ENCODE assay signal across 2 cellular contexts in genomic region chr2:215419769-215420470, GRCh38.
TF ChIP-seq lines count a peak whose summit lies in the region.

No MANE protein-coding gene starts in this region.

TF ChIP-seq in K562, 482 proteins besides CTCF, POLR2A, EP300 and RAD21:
- no peak for TF ChIP-seq TBP (optimal IDR thresholded peaks at IDR 0.05; ENCODE audit: low read depth, low read length)
- peak; percentile 18 for TF ChIP-seq MEIS2 (IDR thresholded peaks at IDR 0.05; ENCODE audit: partially characterized antibody)
- TF ChIP-seq ZNF707 (CRISPR knock-in tag; conservative IDR thresholded peaks at IDR 0.05): no peak
- TF ChIP-seq ZNF23 (CRISPR knock-in tag; IDR thresholded peaks at IDR 0.05): no peak
- TF ChIP-seq CHD4 (IDR thresholded peaks at IDR 0.05; ENCODE audit: insufficient read depth, insufficient replicate concordance, low read depth, low read length, poor library complexity, severe bottlenecking): no peak
- TF ChIP-seq, protein P1, sequence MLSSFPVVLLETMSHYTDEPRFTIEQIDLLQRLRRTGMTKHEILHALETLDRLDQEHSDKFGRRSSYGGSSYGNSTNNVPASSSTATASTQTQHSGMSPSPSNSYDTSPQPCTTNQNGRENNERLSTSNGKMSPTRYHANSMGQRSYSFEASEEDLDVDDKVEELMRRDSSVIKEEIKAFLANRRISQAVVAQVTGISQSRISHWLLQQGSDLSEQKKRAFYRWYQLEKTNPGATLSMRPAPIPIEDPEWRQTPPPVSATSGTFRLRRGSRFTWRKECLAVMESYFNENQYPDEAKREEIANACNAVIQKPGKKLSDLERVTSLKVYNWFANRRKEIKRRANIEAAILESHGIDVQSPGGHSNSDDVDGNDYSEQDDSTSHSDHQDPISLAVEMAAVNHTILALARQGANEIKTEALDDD (IDR thresholded peaks at IDR 0.05): peak; percentile 73

TF ChIP-seq in HepG2, 621 proteins besides CTCF, POLR2A, EP300 and RAD21 (continues in another document):
- TF ChIP-seq ZNF777 (CRISPR knock-in tag; IDR thresholded peaks at IDR 0.05) (0 out of 2 replicates have a peak, but pooled peaks have one; percentile 30), ZFY (CRISPR knock-in tag; IDR thresholded peaks at IDR 0.05) (peak; percentile 20; the same call in 1 of the 2 replicates), SMARCE1 (IDR thresholded peaks at IDR 0.05; ENCODE audit: borderline replicate concordance) (no peak), RAD51 (IDR thresholded peaks at IDR 0.05; ENCODE audit: borderline replicate concordance) (no peak), HOXD1 (CRISPR knock-in tag; IDR thresholded peaks at IDR 0.05) (peak; percentile 100), SAP130 (CRISPR knock-in tag; IDR thresholded peaks at IDR 0.05; ENCODE audit: low read depth) (peak; percentile 69), ARID3A (IDR thresholded peaks at IDR 0.05; ENCODE audit: low read depth, low read length) (no peak), LCORL (IDR thresholded peaks at IDR 0.05) (no peak), LCORL (CRISPR knock-in tag; IDR thresholded peaks at IDR 0.05) (peak; percentile 73; the same call in 1 of the 2 replicates), HNRNPL (IDR thresholded peaks at IDR 0.05; ENCODE audit: low read depth, low read length) (no peak), ZNF20 (CRISPR knock-in tag; IDR thresholded peaks at IDR 0.05) (no peak), ZBTB20 (CRISPR knock-in tag; IDR thresholded peaks at IDR 0.05; ENCODE audit: borderline replicate concordance, low read depth) (peak; percentile 21; the same call in 1 of the 2 replicates), KAT7 (CRISPR knock-in tag; IDR thresholded peaks at IDR 0.05; ENCODE audit: borderline replicate concordance) (0 out of 2 replicates have a peak, but pooled peaks have one; percentile 9), ZNF17 (CRISPR knock-in tag; IDR thresholded peaks at IDR 0.05) (0 out of 2 replicates have a peak, but pooled peaks have one; percentile 57), ZNF543 (CRISPR knock-in tag; IDR thresholded peaks at IDR 0.05) (no peak), ZNF12 (CRISPR knock-in tag; IDR thresholded peaks at IDR 0.05) (no peak), RCOR2 (CRISPR knock-in tag; IDR thresholded peaks at IDR 0.05) (peak; percentile 77; the same call in 1 of the 2 replicates), ZNF274 (CRISPR knock-in tag; IDR thresholded peaks at IDR 0.05) (0 out of 2 replicates have a peak, but pooled peaks have one; percentile 44), SNAPC5 (CRISPR knock-in tag; IDR thresholded peaks at IDR 0.05; ENCODE audit: borderline replicate concordance) (no peak), ZNF816 (CRISPR knock-in tag; IDR thresholded peaks at IDR 0.05; ENCODE audit: borderline replicate concordance) (0 out of 2 replicates have a peak, but pooled peaks have one; percentile 4), TCF7 (IDR thresholded peaks at IDR 0.05; ENCODE audit: low read depth) (peak; percentile 89), ARHGAP35 (CRISPR knock-in tag; IDR thresholded peaks at IDR 0.05; ENCODE audit: borderline replicate concordance) (no peak), KDM2A (CRISPR knock-in tag; IDR thresholded peaks at IDR 0.05; ENCODE audit: borderline replicate concordance, low read depth) (no peak), ZNF331 (CRISPR knock-in tag; IDR thresholded peaks at IDR 0.05) (peak; percentile 61), ZNF501 (CRISPR knock-in tag; IDR thresholded peaks at IDR 0.05) (peak; percentile 41; the same call in 1 of the 2 replicates), HOXA3 (CRISPR knock-in tag; IDR thresholded peaks at IDR 0.05) (no peak), ZNF318 (CRISPR knock-in tag; IDR thresholded peaks at IDR 0.05) (no peak), ZNF264 (CRISPR knock-in tag; IDR thresholded peaks at IDR 0.05) (no peak), RFXAP (CRISPR knock-in tag; IDR thresholded peaks at IDR 0.05; ENCODE audit: borderline replicate concordance) (peak; percentile 52; the same call in 1 of the 2 replicates), KDM3A (CRISPR knock-in tag; IDR thresholded peaks at IDR 0.05; ENCODE audit: low read depth) (no peak; the same call in 1 of the 2 replicates), ZGPAT (CRISPR knock-in tag; IDR thresholded peaks at IDR 0.05) (0 out of 2 replicates have a peak, but pooled peaks have one; percentile 15), NPAS2 (CRISPR knock-in tag; IDR thresholded peaks at IDR 0.05; ENCODE audit: borderline replicate concordance) (no peak), FOSL1 (CRISPR knock-in tag; IDR thresholded peaks at IDR 0.05; ENCODE audit: borderline replicate concordance) (peak; percentile 38; the same call in 1 of the 2 replicates), ZEB1 (IDR thresholded peaks at IDR 0.05; ENCODE audit: insufficient replicate concordance, low read depth) (peak; percentile 20)
- TF ChIP-seq, protein P2, sequence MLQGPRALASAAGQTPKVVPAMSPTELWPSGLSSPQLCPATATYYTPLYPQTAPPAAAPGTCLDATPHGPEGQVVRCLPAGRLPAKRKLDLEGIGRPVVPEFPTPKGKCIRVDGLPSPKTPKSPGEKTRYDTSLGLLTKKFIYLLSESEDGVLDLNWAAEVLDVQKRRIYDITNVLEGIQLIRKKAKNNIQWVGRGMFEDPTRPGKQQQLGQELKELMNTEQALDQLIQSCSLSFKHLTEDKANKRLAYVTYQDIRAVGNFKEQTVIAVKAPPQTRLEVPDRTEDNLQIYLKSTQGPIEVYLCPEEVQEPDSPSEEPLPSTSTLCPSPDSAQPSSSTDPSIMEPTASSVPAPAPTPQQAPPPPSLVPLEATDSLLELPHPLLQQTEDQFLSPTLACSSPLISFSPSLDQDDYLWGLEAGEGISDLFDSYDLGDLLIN (CRISPR knock-in tag; IDR thresholded peaks at IDR 0.05; ENCODE audit: borderline replicate concordance): no peak
- TF ChIP-seq, protein P3, sequence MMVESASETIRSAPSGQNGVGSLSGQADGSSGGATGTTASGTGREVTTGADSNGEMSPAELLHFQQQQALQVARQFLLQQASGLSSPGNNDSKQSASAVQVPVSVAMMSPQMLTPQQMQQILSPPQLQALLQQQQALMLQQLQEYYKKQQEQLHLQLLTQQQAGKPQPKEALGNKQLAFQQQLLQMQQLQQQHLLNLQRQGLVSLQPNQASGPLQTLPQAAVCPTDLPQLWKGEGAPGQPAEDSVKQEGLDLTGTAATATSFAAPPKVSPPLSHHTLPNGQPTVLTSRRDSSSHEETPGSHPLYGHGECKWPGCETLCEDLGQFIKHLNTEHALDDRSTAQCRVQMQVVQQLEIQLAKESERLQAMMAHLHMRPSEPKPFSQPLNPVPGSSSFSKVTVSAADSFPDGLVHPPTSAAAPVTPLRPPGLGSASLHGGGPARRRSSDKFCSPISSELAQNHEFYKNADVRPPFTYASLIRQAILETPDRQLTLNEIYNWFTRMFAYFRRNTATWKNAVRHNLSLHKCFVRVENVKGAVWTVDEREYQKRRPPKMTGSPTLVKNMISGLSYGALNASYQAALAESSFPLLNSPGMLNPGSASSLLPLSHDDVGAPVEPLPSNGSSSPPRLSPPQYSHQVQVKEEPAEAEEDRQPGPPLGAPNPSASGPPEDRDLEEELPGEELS (CRISPR knock-in tag; IDR thresholded peaks at IDR 0.05): peak; percentile 89
- TF ChIP-seq, protein P4, sequence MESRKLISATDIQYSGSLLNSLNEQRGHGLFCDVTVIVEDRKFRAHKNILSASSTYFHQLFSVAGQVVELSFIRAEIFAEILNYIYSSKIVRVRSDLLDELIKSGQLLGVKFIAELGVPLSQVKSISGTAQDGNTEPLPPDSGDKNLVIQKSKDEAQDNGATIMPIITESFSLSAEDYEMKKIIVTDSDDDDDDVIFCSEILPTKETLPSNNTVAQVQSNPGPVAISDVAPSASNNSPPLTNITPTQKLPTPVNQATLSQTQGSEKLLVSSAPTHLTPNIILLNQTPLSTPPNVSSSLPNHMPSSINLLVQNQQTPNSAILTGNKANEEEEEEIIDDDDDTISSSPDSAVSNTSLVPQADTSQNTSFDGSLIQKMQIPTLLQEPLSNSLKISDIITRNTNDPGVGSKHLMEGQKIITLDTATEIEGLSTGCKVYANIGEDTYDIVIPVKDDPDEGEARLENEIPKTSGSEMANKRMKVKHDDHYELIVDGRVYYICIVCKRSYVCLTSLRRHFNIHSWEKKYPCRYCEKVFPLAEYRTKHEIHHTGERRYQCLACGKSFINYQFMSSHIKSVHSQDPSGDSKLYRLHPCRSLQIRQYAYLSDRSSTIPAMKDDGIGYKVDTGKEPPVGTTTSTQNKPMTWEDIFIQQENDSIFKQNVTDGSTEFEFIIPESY (CRISPR knock-in tag; IDR thresholded peaks at IDR 0.05): 0 out of 2 replicates have a peak, but pooled peaks have one; percentile 14
